In the genomic region with DNA sequence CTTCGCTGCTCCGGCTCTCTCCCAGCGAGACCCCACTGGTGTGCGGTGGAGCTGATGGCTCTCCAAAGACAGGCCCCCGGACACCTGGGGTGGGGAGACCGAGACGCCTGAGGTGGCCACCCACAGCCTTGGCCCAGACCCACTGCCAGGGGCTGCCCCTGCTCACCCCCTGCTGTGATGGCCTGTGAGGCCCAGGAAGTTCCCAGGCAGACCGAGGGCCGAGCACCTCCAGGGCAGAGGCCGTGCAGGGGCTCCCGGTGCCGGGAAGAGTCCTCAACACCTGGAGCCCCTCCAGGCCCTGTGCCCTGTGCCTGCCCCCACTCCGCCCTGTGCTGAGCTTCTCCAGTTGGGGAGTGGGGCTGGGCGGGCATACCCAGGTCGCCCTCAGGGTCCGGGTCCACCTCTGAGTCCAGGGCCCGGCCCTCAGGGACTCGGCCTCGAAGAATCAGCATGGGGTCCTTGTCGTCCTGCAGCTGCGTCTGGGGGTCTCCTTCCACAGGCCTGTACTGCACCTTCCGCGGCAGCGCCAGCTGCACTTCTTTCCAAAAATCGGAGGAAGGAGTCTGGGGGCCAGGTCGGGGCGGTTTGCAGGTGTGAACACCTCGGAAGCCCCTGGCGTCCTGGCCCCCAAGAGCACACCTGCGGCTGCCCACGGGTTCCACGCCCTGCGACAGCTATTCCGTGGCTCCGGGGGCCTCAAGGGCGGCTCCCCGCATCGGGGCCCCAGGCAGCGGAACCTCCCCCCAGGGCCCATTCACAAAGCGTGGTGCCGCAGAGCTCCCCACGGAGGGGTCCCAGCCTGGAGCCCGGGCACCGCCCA, we compare ENCODE assay signal across 9 cellular contexts. TPM values are rescaled to one million over a fixed set of nuclear protein-coding genes. Genes with fewer than 3 reads are reported as not detected.
A peak's percentile ranks its signal among the peaks of the same experiment; 100 is the strongest.
DNase-seq lines count a peak whose midpoint lies in the region; ATAC-seq and TF ChIP-seq lines count a peak whose summit lies in the region.
"Had no signal": no experiment of that assay in that cellular context is flagged by ENCODE, and none has a peak within 500 bp of the region (broad histone marks: within the 10 kb centered on the region; RNA-seq: fewer than 3 reads in every experiment).

No MANE protein-coding gene starts in this region.

- H3K36me3 ChIP-seq in KOPT-K1 (ENCODE audit: insufficient read depth, low read length): no peaks in the 10 kb centered on the region

- peaks cover 0 to 9% (median 0%) of the 10 kb centered on the region in 3 donors for H3K36me3 Mint-ChIP-seq in naive thymus-derived CD8-positive, alpha-beta T cell
- H3K36me3 Mint-ChIP-seq: type B pancreatic cell had no signal

- H3K27me3 Mint-ChIP-seq in naive thymus-derived CD8-positive, alpha-beta T cell: no peaks in the 10 kb centered on the region
- H3K27me3 Mint-ChIP-seq: type B pancreatic cell had no signal

- TF ChIP-seq CTCF in AG04449 (IDR thresholded peaks at IDR 0.05; ENCODE audit: insufficient read depth, low read length, missing control alignments) (no peak), epithelial cell of proximal tubule (conservative IDR thresholded peaks at IDR 0.05; ENCODE audit: low read depth, low read length) (peak; percentile 1)

- ATAC-seq in naive thymus-derived CD8-positive, alpha-beta T cell: no peak
- ATAC-seq in HG03354 (IDR thresholded peaks at IDR 0.05; ENCODE audit: poor library complexity, severe bottlenecking, unreplicated experiment): no peak
- no peak for ATAC-seq in GM21717 (IDR thresholded peaks at IDR 0.05; ENCODE audit: unreplicated experiment)

- no peaks in the 10 kb centered on the region for H3K9me3 Mint-ChIP-seq in naive thymus-derived CD8-positive, alpha-beta T cell
- H3K9me3 Mint-ChIP-seq: type B pancreatic cell had no signal

- H3K4me3 Mint-ChIP-seq in naive thymus-derived CD8-positive, alpha-beta T cell: peak overlapping the region in 2 of 10 donors; percentile 46 to 69

- peak overlapping the region in 6 of 10 donors; percentile 11 to 92 (median 73) for H3K27ac Mint-ChIP-seq in naive thymus-derived CD8-positive, alpha-beta T cell

- CTCF ChIA-PET in AG04449 (lab: Yijun Ruan, JAX): interaction anchor here (0.7 to 4.7 kb wide), 6 partner anchors 10 to 113 kb away, joined by 3 to 27 read pairs (median 3); a partner anchor contains a TSS

- H3K4me1 Mint-ChIP-seq in naive thymus-derived CD8-positive, alpha-beta T cell: peaks cover 7 to 31% (median 15%) of the 10 kb centered on the region in 4 donors

- H3K9me3 ChIP-seq in KOPT-K1 (ENCODE audit: insufficient read depth, low read length, poor library complexity, severe bottlenecking): no peaks in the 10 kb centered on the region

- DNase-seq in AG04449 (ENCODE audit: low read depth, low spot score) (no peak), epithelial cell of proximal tubule (ENCODE audit: low read depth) (no peak), NCI-H128 (lab: John Stamatoyannopoulos, UW; ENCODE audit: unreplicated experiment) (no peak), globus pallidus (ENCODE audit: low spot score) (no peak)
- no peak for DNase-seq in naive thymus-derived CD8-positive, alpha-beta T cell

- H3K27ac ChIP-seq in KOPT-K1 (ENCODE audit: low read depth, low read length, poor library complexity, severe bottlenecking): peak overlapping the region; percentile 48

- H3K4me3 ChIP-seq in AG04449 (ENCODE audit: low read depth, low read length): peak overlapping the region; percentile 67
- H3K4me3 ChIP-seq in epithelial cell of proximal tubule (ENCODE audit: low read depth, low read length): peak overlapping the region; percentile 71

- POLR2A ChIA-PET in AG04449 (lab: Yijun Ruan, JAX): interaction anchor here (1.4 to 1.9 kb wide), 2 partner anchors 9 to 51 kb away, joined by 4 to 7 read pairs; no protein-coding TSS in a partner anchor
- POLR2A ChIA-PET in naive thymus-derived CD8-positive, alpha-beta T cell (lab: Charles Lee): interaction anchor here (0.6 to 6.7 kb wide), 31 partner anchors 10 to 413 kb away, joined by 3 to 135 read pairs (median 5); a partner anchor contains a TSS

RNA-seq across cellular contexts. Expression of a gene that starts 8.6 kb away (rescaled TPM):
- total RNA-seq in epithelial cell of proximal tubule: 52.9 and 83.9 TPM in 2 replicates
- 100 to 1,000 TPM; 332 to 337 TPM for total RNA-seq in naive thymus-derived CD8-positive, alpha-beta T cell
- polyA plus RNA-seq in naive thymus-derived CD8-positive, alpha-beta T cell: 100 to 1,000 TPM; 195 to 233 (median 206) TPM

RNA-seq across cellular contexts. Expression of a gene that starts 12.2 kb away (rescaled TPM):
- 20.6 and 30.7 TPM in 2 replicates for total RNA-seq in epithelial cell of proximal tubule
- total RNA-seq in naive thymus-derived CD8-positive, alpha-beta T cell: under 1 TPM; 0.16 to 0.29 TPM
- under 1 TPM in 2 of 3 donors, not detected in 1; 0.15 to 0.47 TPM for polyA plus RNA-seq in naive thymus-derived CD8-positive, alpha-beta T cell

RNA-seq across cellular contexts. Expression of a gene that starts 35.6 kb away (rescaled TPM):
- 7.7 and 20.1 TPM in 2 replicates for total RNA-seq in epithelial cell of proximal tubule
- total RNA-seq in naive thymus-derived CD8-positive, alpha-beta T cell: 10 to 100 TPM; 70.1 to 78.6 TPM
- polyA plus RNA-seq in naive thymus-derived CD8-positive, alpha-beta T cell: 1 to 10 TPM; 4.8 to 8.6 (median 7.3) TPM

RNA-seq across cellular contexts. Expression of a gene that starts 36.9 kb away (rescaled TPM):
- total RNA-seq in epithelial cell of proximal tubule: 13.9 and 24.4 TPM in 2 replicates
- total RNA-seq in naive thymus-derived CD8-positive, alpha-beta T cell: under 1 TPM; 0.16 to 0.39 TPM
- 1 to 10 TPM in 1 of 3 donors, not detected in 2; 1.3 TPM for polyA plus RNA-seq in naive thymus-derived CD8-positive, alpha-beta T cell

RNA-seq across cellular contexts. Expression of a gene that starts 43.9 kb away (rescaled TPM):
- 53.4 and 66.1 TPM in 2 replicates for total RNA-seq in epithelial cell of proximal tubule
- total RNA-seq in naive thymus-derived CD8-positive, alpha-beta T cell: 10 to 100 TPM; 25.9 to 30.2 TPM
- polyA plus RNA-seq in naive thymus-derived CD8-positive, alpha-beta T cell: 10 to 100 TPM in 2 of 3 donors, 1 to 10 TPM in 1; 9.0 to 13.0 (median 11.6) TPM

Comparison
In these comparisons a context has a peak if more than half of its experiments do, and no peak if none do; other contexts are left out.
1. RNA of a gene that starts 12.2 kb away (total RNA-seq): 20.6 to 30.7 TPM in epithelial cell of proximal tubule; 0.16 to 0.29 TPM in naive thymus-derived CD8-positive, alpha-beta T cell; every median in the first group is over 10 times any median in the second.